ENCODE assay signal across 12 cellular contexts in genomic region chr4:72525938-72526337, GRCh38. TPM values are rescaled to one million over a fixed set of nuclear protein-coding genes. Genes with fewer than 3 reads are reported as not detected.
A peak's percentile ranks its signal among the peaks of the same experiment; 100 is the strongest.
DNase-seq lines count a peak whose midpoint lies in the region; ATAC-seq and TF ChIP-seq lines count a peak whose summit lies in the region.
"Had no signal": no experiment of that assay in that cellular context is flagged by ENCODE, and none has a peak within 500 bp of the region (broad histone marks: within the 10 kb centered on the region; RNA-seq: fewer than 3 reads in every experiment).

No MANE protein-coding gene starts in this region.

- intact Hi-C loops in heart left ventricle (cut with DNase I), result no loop called here

- H3K36me3 ChIP-seq in heart left ventricle, result no peaks in the 10 kb centered on the region
- H3K36me3 ChIP-seq: tibial nerve had no signal

- no peak overlapping the region for H3K4me3 ChIP-seq in heart left ventricle
- H3K4me3 ChIP-seq: tibial nerve had no signal

- H3K4me1 ChIP-seq in heart left ventricle, result peaks cover 0 to 9% (median 0%) of the 10 kb centered on the region in 12 donors

- no peaks in the 10 kb centered on the region for H3K27me3 ChIP-seq in heart left ventricle
- H3K27me3 ChIP-seq: tibial nerve had no signal

- WGBS in heart left ventricle, 4 donors, result 0 to 6% (median 2%) methylated on average over 2 of the region's 2 CpGs

- no peak for TF ChIP-seq CTCF in heart left ventricle (IDR thresholded peaks at IDR 0.05)

- peak overlapping the region in 2 of 12 donors; percentile 14 to 35 for H3K27ac ChIP-seq in heart left ventricle
- H3K27ac ChIP-seq: tibial nerve had no signal

- ATAC-seq in heart left ventricle (peak; percentile 98 to 100 (median 100)), HG03571 (IDR thresholded peaks at IDR 0.05; ENCODE audit: unreplicated experiment) (no peak), GM21576 (IDR thresholded peaks at IDR 0.05; ENCODE audit: unreplicated experiment) (no peak)
- ATAC-seq in stimulated activated naive CD8-positive, alpha-beta T cell treated with anti-CD3 and anti-CD28 coated beads, Interleukin-15, Interleukin-2, amounts not matched to agents 100 U/mL and 50 U/mL, for 24 hours, result no peak

- no peaks in the 10 kb centered on the region for H3K9me3 ChIP-seq in heart left ventricle
- H3K9me3 ChIP-seq: tibial nerve had no signal

- DNase-seq in EL (peak; percentile 63), amniotic stem cell (lab: John Stamatoyannopoulos, UW) (peak; percentile 8), heart left ventricle (peak; percentile 67 to 88 (median 80)), renal cortical epithelial cell (ENCODE audit: low read depth) (peak; percentile 83), NCI-H2227 (lab: John Stamatoyannopoulos, UW; ENCODE audit: unreplicated experiment) (no peak)
- DNase-seq in stimulated activated naive CD8-positive, alpha-beta T cell treated with anti-CD3 and anti-CD28 coated beads, Interleukin-15, Interleukin-2, amounts not matched to agents 100 U/mL and 50 U/mL, for 24 hours, result no peak
- DNase-seq: activated T-cell treated with anti-CD3 and anti-CD28 coated beads, Interleukin-2, amount 50 U/mL, for 24 hours; NCI-H1694; stimulated activated CD4-positive, alpha-beta T cell treated with anti-CD3 and anti-CD28 coated beads, Interleukin-4, amount 100 ng/mL, for 4 hours had no signal

- TF ChIP-seq POLR2A in heart left ventricle (IDR thresholded peaks at IDR 0.05), result no peak

RNA-seq across cellular contexts. Expression of gene ADAMTS3, which starts 43.1 kb away (rescaled TPM):
- total RNA-seq in heart left ventricle (1 to 10 TPM in 3 of 9 donors, under 1 TPM in 5, not detected in 1; 0.13 to 3.3 (median 0.49) TPM), renal cortical epithelial cell (15.9 and 22.1 TPM in 2 replicates)
- polyA plus RNA-seq in heart left ventricle, result under 1 TPM; 0.08 to 0.42 TPM

Comparison
In these comparisons a context has a peak if more than half of its experiments do, and no peak if none do; other contexts are left out.
1. DNase-seq: peak in EL (single experiment), amniotic stem cell (single experiment), heart left ventricle (5 of 5) and renal cortical epithelial cell (single experiment); none in stimulated activated naive CD8-positive, alpha-beta T cell treated with anti-CD3 and anti-CD28 coated beads, Interleukin-15, Interleukin-2, amounts not matched to agents 100 U/mL and 50 U/mL, for 24 hours (single experiment) and NCI-H2227 (single experiment).
2. ATAC-seq: peak in heart left ventricle (4 of 4); none in stimulated activated naive CD8-positive, alpha-beta T cell treated with anti-CD3 and anti-CD28 coated beads, Interleukin-15, Interleukin-2, amounts not matched to agents 100 U/mL and 50 U/mL, for 24 hours (single experiment), HG03571 (single experiment) and GM21576 (single experiment).